17 cellular contexts compared by ENCODE assay signal in genomic region chr1:176017722-176018121, GRCh38.
DNase-seq lines count a peak whose midpoint lies in the region; ATAC-seq, FAIRE-seq and TF ChIP-seq lines count a peak whose summit lies in the region.
"Had no signal": no experiment of that assay in that cellular context is flagged by ENCODE, and none has a peak within 500 bp of the region (broad histone marks: within the 10 kb centered on the region; RNA-seq: fewer than 3 reads in every experiment).

No MANE protein-coding gene starts in this region.

- SMC1A ChIA-PET in GM12878 (lab: Charles Lee; ENCODE audit: uncharacterized antibody, unreplicated experiment): no interaction called here

- peak; percentile 60 for FAIRE-seq in D721Med (lab: Jason Lieb, UNC)
- FAIRE-seq in GM12878 (lab: Jason Lieb, UNC): peak; percentile 75

- H3K4me3 ChIP-seq in GM12878: no peak overlapping the region

- H3K27ac ChIP-seq in GM12878 (ENCODE audit: control insufficient read depth, insufficient read depth): no peak overlapping the region
- H3K27ac ChIP-seq: C4-2B, HL-60 had no signal

- BruUV-seq in GM12878 (replicated peaks; lab: Mats Ljungman, UMichigan): no TSS peak

- no peak overlapping the region for H2AFZ ChIP-seq in GM12878 (ENCODE audit: control insufficient read depth, low read depth, low read length)

- no peak overlapping the region for H3K4me2 ChIP-seq in GM12878 (ENCODE audit: control insufficient read depth, insufficient read depth)
- H3K4me2 ChIP-seq: SK-N-SH had no signal

- POLR2A ChIA-PET in GM12878 (lab: Charles Lee): interaction anchor here (1.0 kb wide), 1 partner anchor 10 kb away, joined by 3 read pairs; no protein-coding TSS in a partner anchor

- TF ChIP-seq EP300 in GM12878 (IDR thresholded peaks at IDR 0.05; ENCODE audit: borderline replicate concordance in 1 of 2, control insufficient read depth in 1 of 2, low read depth in 2 of 2, low read length in 2 of 2): no peak

- no peaks in the 10 kb centered on the region for H4K20me1 ChIP-seq in GM12878 (ENCODE audit: control insufficient read depth, insufficient read depth)

- no peaks in the 10 kb centered on the region for H3K27me3 ChIP-seq in GM12878 (replicated peaks in 1 of 2; ENCODE audit: control insufficient read depth in 2 of 2, insufficient read depth in 2 of 2, low read length in 1 of 2)

- intact Hi-C loops in GM12878 (cut with micrococcal nuclease; ENCODE audit: unreplicated experiment): no loop called here

- TF ChIP-seq CTCF in D721Med (IDR thresholded peaks at IDR 0.05; ENCODE audit: insufficient read depth, missing control alignments) (no peak), GM12878 (IDR thresholded peaks at IDR 0.05 in 2 of 3, conservative IDR thresholded peaks at IDR 0.05 in 1 of 3; ENCODE audit: control insufficient read depth in 2 of 3, extremely low read depth in 1 of 3, insufficient read depth in 1 of 3, low read depth in 3 of 3, low read length in 3 of 3) (no peak)

- no peak for TF ChIP-seq RAD21 in GM12878 (IDR thresholded peaks at IDR 0.05; ENCODE audit: insufficient read depth, low read depth, low read length)

- RAD21 ChIA-PET in GM12878 (lab: Charles Lee; ENCODE audit: unreplicated experiment): interaction anchor here (0.8 kb wide), 1 partner anchor 10 kb away, joined by 3 read pairs; no protein-coding TSS in a partner anchor

- ATAC-seq in GM18868 (IDR thresholded peaks at IDR 0.05; ENCODE audit: unreplicated experiment): peak; percentile 92
- no peak for ATAC-seq in GM12878
- ATAC-seq in HG03025 (IDR thresholded peaks at IDR 0.05; ENCODE audit: low FRiP score, unreplicated experiment): no peak
- ATAC-seq in GM19397 (IDR thresholded peaks at IDR 0.05; ENCODE audit: unreplicated experiment): no peak
- ATAC-seq: T-cell had no signal

- peaks cover 0 to 7% of the 10 kb centered on the region in 2 experiments; a peak in 3 of 4 replicates for H3K36me3 ChIP-seq in GM12878 (ENCODE audit: control insufficient read depth in 2 of 2, insufficient read depth in 2 of 2, low read length in 1 of 2)

- no peaks in the 10 kb centered on the region for H3K4me1 ChIP-seq in GM12878 (ENCODE audit: control insufficient read depth, insufficient read depth, low read length)

- DNase-seq in D721Med (ENCODE audit: insufficient read length, low spot score) (no peak), MV-4-11 (lab: John Stamatoyannopoulos, UW) (peak; percentile 88), GM12878 (ENCODE audit: low read depth, low spot score) (no peak)
- no peak for DNase-seq in activated naive CD4-positive, alpha-beta T cell treated with Interleukin-2 at 50 U/mL for 16 hours
- DNase-seq: HFFc6, NCI-H1417 treated with DMSO at 0.1 percent for 48 hours, NCI-H1930, NCI-H2171, NCI-H446, NCI-H69, SK-N-SH, T-cell had no signal

- no peaks in the 10 kb centered on the region for H3K79me2 ChIP-seq in GM12878 (ENCODE audit: control insufficient read depth, insufficient read depth, low read length)

- in situ Hi-C loops in GM12878 (cut with MboI): no loop called here

- 76% methylated on average over 4 of the region's 4 CpGs for WGBS in GM12878 (ENCODE audit: insufficient coverage, insufficient replicate concordance, low lambda C conversion rate, missing lambda C conversion rate)

- H3K9ac ChIP-seq in GM12878 (ENCODE audit: control insufficient read depth, insufficient read depth, low read length): no peak overlapping the region
- H3K9ac ChIP-seq: SK-N-SH had no signal

- CTCF ChIA-PET in GM12878 (lab: Yijun Ruan, JAX): no interaction called here

- no peaks in the 10 kb centered on the region for H3K9me3 ChIP-seq in GM12878 (replicated peaks; ENCODE audit: control insufficient read depth, insufficient read depth, low read length)
- H3K9me3 ChIP-seq: SK-N-SH had no signal

- TF ChIP-seq POLR2A in GM12878 (IDR thresholded peaks at IDR 0.05; ENCODE audit: low read depth, low read length): no peak

TF ChIP-seq in GM12878, 131 proteins besides CTCF, POLR2A, EP300 and RAD21:
- no peak for TF ChIP-seq KDM1A (IDR thresholded peaks at IDR 0.05; ENCODE audit: borderline replicate concordance)
- TF ChIP-seq ZNF217 (IDR thresholded peaks at IDR 0.05): peak; percentile 59; the same call in 1 of the 2 replicates
- TF ChIP-seq IKZF2 (IDR thresholded peaks at IDR 0.05): peak in 1 of 2 experiments; percentile 21; a peak in 2 of 4 replicates
- peak; percentile 52; the same call in 1 of the 2 replicates for TF ChIP-seq SPI1 (IDR thresholded peaks at IDR 0.05; ENCODE audit: borderline replicate concordance, insufficient read depth, low read depth, low read length)
- TF ChIP-seq ZBED1 (IDR thresholded peaks at IDR 0.05; ENCODE audit: borderline replicate concordance): no peak
- TF ChIP-seq MTA2 (IDR thresholded peaks at IDR 0.05; ENCODE audit: low read depth): peak; percentile 39; the same call in 1 of the 2 replicates
